In genomic region chr10:18437486-18437885, GRCh38 we compare ENCODE assay signal across 20 cellular contexts.
DNase-seq lines count a peak whose midpoint lies in the region; TF ChIP-seq lines count a peak whose summit lies in the region.
"Had no signal": no experiment of that assay in that cellular context is flagged by ENCODE, and none has a peak within 500 bp of the region (broad histone marks: within the 10 kb centered on the region; RNA-seq: fewer than 3 reads in every experiment).

No MANE protein-coding gene starts in this region.

- H3K27me3 ChIP-seq in A673 (replicated peaks; ENCODE audit: insufficient read depth, low read depth, low read length, poor library complexity): no peaks in the 10 kb centered on the region
- no peaks in the 10 kb centered on the region for H3K27me3 ChIP-seq in H7 (ENCODE audit: control insufficient read depth, insufficient read depth, low read length)
- H3K27me3 ChIP-seq: upper lobe of right lung had no signal

- DNase-seq in A673 (ENCODE audit: low spot score) (peak; percentile 3), ELR (ENCODE audit: low read depth) (peak; percentile 1), SHP77 (lab: John Stamatoyannopoulos, UW) (peak; percentile 4 to 13), fibroblast of pulmonary artery (ENCODE audit: low read depth) (peak; percentile 2), H7 (no peak), posterior vena cava (ENCODE audit: low spot score) (no peak), SKM-1 treated with dmso at 0.1 percent for 144 hours (lab: John Stamatoyannopoulos, UW; ENCODE audit: unreplicated experiment) (no peak)
- DNase-seq: activated CD4-positive, alpha-beta T cell treated with anti-CD3 and anti-CD28 coated beads for 48 hours; activated CD8-positive, alpha-beta memory T cell treated with anti-CD3 and anti-CD28 coated beads for 24 hours; activated effector memory CD4-positive, alpha-beta T cell treated with Interleukin-2 at 50 U/mL for 16 hours; aorta; glutamatergic neuron; kidney; mucosa of descending colon; NCI-H1694; NCI-H526; RPMI8226; stimulated activated CD4-positive, alpha-beta T cell treated with anti-CD3 and anti-CD28 coated beads, Interleukin-2, amount 100 ng/mL, for 48 hours; upper lobe of right lung had no signal

- POLR2A ChIA-PET in A673 (lab: Charles Lee; ENCODE audit: low non-redundant PET): no interaction called here

- H3K27ac ChIP-seq in A673 (ENCODE audit: low read depth, low read length, poor library complexity, severe bottlenecking): no peak overlapping the region
- H3K27ac ChIP-seq: upper lobe of right lung, VCaP had no signal

- intact Hi-C loops in A673 (cut with micrococcal nuclease; ENCODE audit: unreplicated experiment): no loop called here
- intact Hi-C loops in posterior vena cava (cut with DNase I): no loop called here

- no peaks in the 10 kb centered on the region for H3K4me1 ChIP-seq in A673 (ENCODE audit: insufficient read depth, low read length, poor library complexity, severe bottlenecking)
- H3K4me1 ChIP-seq: upper lobe of right lung had no signal

- no TSS peak for BruUV-seq in A673 (replicated peaks; lab: Mats Ljungman, UMichigan)

- CTCF ChIA-PET in A673 (lab: Charles Lee): no interaction called here

- no peaks in the 10 kb centered on the region for H3K9me3 ChIP-seq in A673 (ENCODE audit: low read depth, low read length, poor library complexity, severe bottlenecking)
- H3K9me3 ChIP-seq: mucosa of descending colon, upper lobe of right lung had no signal

- TF ChIP-seq CTCF in A673 (conservative IDR thresholded peaks at IDR 0.05; ENCODE audit: low read depth, low read length) (no peak), fibroblast of pulmonary artery (IDR thresholded peaks at IDR 0.05; ENCODE audit: low read length, missing control alignments) (no peak)

- H3K4me3 ChIP-seq in A673 (ENCODE audit: low read depth, low read length, poor library complexity, severe bottlenecking): no peak overlapping the region
- no peak overlapping the region for H3K4me3 ChIP-seq in fibroblast of pulmonary artery (replicated peaks; ENCODE audit: low read depth, low read length)
- H3K4me3 ChIP-seq in H7 (ENCODE audit: insufficient read depth, low read depth, low read length): no peak overlapping the region
- H3K4me3 ChIP-seq: mucosa of descending colon, upper lobe of right lung had no signal

- no peaks in the 10 kb centered on the region for H3K36me3 ChIP-seq in A673 (ENCODE audit: insufficient read depth, low read length, poor library complexity, severe bottlenecking)
- H3K36me3 ChIP-seq in H7 (replicated peaks; ENCODE audit: control insufficient read depth, insufficient read depth, low read length): no peaks in the 10 kb centered on the region
- H3K36me3 ChIP-seq: upper lobe of right lung had no signal

Comparison
In these comparisons a context has a peak if more than half of its experiments do, and no peak if none do; other contexts are left out.
1. DNase-seq: peak in A673 (single experiment), ELR (single experiment), SHP77 (2 of 2) and fibroblast of pulmonary artery (single experiment); none in H7 (single experiment), posterior vena cava (single experiment) and SKM-1 treated with dmso at 0.1 percent for 144 hours (single experiment).